23 cellular contexts compared by ENCODE assay signal in the genomic region with DNA sequence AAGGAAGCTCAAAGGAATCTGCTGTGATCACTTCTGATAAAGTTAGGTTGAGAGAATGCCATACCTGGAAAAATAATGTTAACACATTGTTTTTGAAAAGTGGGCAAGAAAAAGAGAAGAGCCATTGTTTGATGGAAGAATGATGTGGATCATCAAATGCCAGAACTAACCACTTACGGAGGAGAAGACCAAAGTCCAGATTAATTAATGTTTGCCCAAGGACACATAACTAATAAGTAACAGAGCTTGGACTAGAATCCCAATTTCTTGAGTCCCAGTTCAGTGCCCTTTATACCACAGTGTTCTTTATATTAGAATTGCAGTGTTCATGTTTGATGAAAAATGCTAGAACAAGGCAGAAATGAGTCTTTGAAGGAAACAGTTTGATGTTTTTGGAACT.
"Had no signal": no experiment of that assay in that cellular context is flagged by ENCODE, and none has a peak within 500 bp of the region (broad histone marks: within the 10 kb centered on the region; RNA-seq: fewer than 3 reads in every experiment).

No MANE protein-coding gene starts in this region.

- H3K27ac ChIP-seq: adrenal gland, ascending aorta, esophagus squamous epithelium, gastrocnemius medialis, right atrium auricular region, thyroid gland, upper lobe of right lung had no signal

- ATAC-seq: activated CD8-positive, alpha-beta T cell treated with anti-CD3 and anti-CD28 coated beads, Interleukin-2, amount 10 ng/mL, durations not matched to agents 7 days and 5 days; activated naive CD4-positive, alpha-beta T cell treated with anti-CD3 and anti-CD28 coated beads, Interleukin-2, amount 50 U/mL, for 72 hours; activated T-helper 17 cell treated with anti-CD3 and anti-CD28 coated beads, Interleukin-2, amount 50 U/mL, for 72 hours; gastrocnemius medialis; left lung; mucosa of descending colon; upper lobe of right lung had no signal

- DNase-seq: activated CD4-positive, alpha-beta T cell treated with anti-CD3 and anti-CD28 coated beads for 1 hour; activated CD4-positive, alpha-beta T cell treated with anti-CD3 and anti-CD28 coated beads, Interleukin-2, amount 50 U/mL, for 1 hour; activated CD8-positive, alpha-beta T cell treated with anti-CD3 and anti-CD28 coated beads, Interleukin-2, amount 10 ng/mL, durations not matched to agents 7 days and 5 days; activated T-cell treated with anti-CD3 and anti-CD28 coated beads, Interleukin-2, amount 50 U/mL, for 1 hour; adrenal gland; central memory CD4-positive, alpha-beta T cell; effector memory CD4-positive, alpha-beta T cell; esophagus squamous epithelium; gastrocnemius medialis; head of caudate nucleus; left lung; mucosa of descending colon; stimulated activated CD4-positive, alpha-beta T cell treated with anti-CD3 and anti-CD28 coated beads, Interleukin-12 subunit alpha, Interleukin-12 subunit beta, amount 100 ng/mL, for 4 hours; stimulated activated CD4-positive, alpha-beta T cell treated with anti-CD3 and anti-CD28 coated beads, Interleukin-1b, Interleukin-23, amount 100 ng/mL, for 48 hours; substantia nigra; T-helper 1 cell; T-helper 9 cell; thyroid gland; upper lobe of right lung had no signal

- H3K4me1 ChIP-seq: adrenal gland, ascending aorta, esophagus squamous epithelium, gastrocnemius medialis, left lung, right atrium auricular region, thyroid gland, upper lobe of right lung had no signal

- H3K36me3 ChIP-seq: adrenal gland, right atrium auricular region had no signal

- H3K9me3 ChIP-seq: thyroid gland, upper lobe of right lung had no signal

- H3K27me3 ChIP-seq: adrenal gland, ascending aorta, esophagus squamous epithelium, gastrocnemius medialis, left lung, right atrium auricular region, thyroid gland, upper lobe of right lung had no signal

- H3K4me3 ChIP-seq: adrenal gland, ascending aorta, esophagus squamous epithelium, gastrocnemius medialis, left lung, mucosa of descending colon, right atrium auricular region, thyroid gland, upper lobe of right lung had no signal
